In genomic region chr10:45294681-45295080, GRCh38 we compare ENCODE assay signal across 31 cellular contexts. TPM values are rescaled to one million over a fixed set of nuclear protein-coding genes. Genes with fewer than 3 reads are reported as not detected.
"Had no signal": no experiment of that assay in that cellular context is flagged by ENCODE, and none has a peak within 500 bp of the region (broad histone marks: within the 10 kb centered on the region; RNA-seq: fewer than 3 reads in every experiment).

No MANE protein-coding gene starts in this region.

- H3K36me3 Mint-ChIP-seq: brain had no signal

- H3K4me3 Mint-ChIP-seq: activated CD4-positive, alpha-beta memory T cell treated with anti-CD3 and anti-CD28 coated beads, Interleukin-2, amount 10 ng/mL, durations not matched to agents 7 days and 5 days; brain had no signal

- H3K9me3 ChIP-seq: SJCRH30 had no signal

- H3K4me1 ChIP-seq: SJCRH30 had no signal

- H3K27me3 ChIP-seq: SJCRH30 had no signal

- H3K27ac ChIP-seq: SJCRH30, SK-N-MC, WERI-Rb-1 had no signal

- H3K4me3 ChIP-seq: SJCRH30, SK-N-MC had no signal

- H3K36me3 ChIP-seq: SJCRH30, WERI-Rb-1 had no signal

- H3K27ac Mint-ChIP-seq: activated CD4-positive, alpha-beta memory T cell treated with anti-CD3 and anti-CD28 coated beads, Interleukin-2, amount 10 ng/mL, durations not matched to agents 7 days and 5 days; brain had no signal

- FAIRE-seq: bronchial epithelial cell had no signal

- H3K4me1 Mint-ChIP-seq: brain had no signal

- DNase-seq: activated CD4-positive, alpha-beta memory T cell treated with anti-CD3 and anti-CD28 coated beads, Interleukin-2, amount 10 ng/mL, durations not matched to agents 7 days and 5 days; activated CD4-positive, alpha-beta T cell treated with anti-CD3 and anti-CD28 coated beads for 1 hour; activated CD4-positive, alpha-beta T cell treated with anti-CD3 and anti-CD28 coated beads for 48 hours; activated CD4-positive, CD25-positive, alpha-beta regulatory T cell; activated CD8-positive, alpha-beta memory T cell treated with anti-CD3 and anti-CD28 coated beads, Interleukin-2, amount 50 U/mL, for 48 hours; activated effector memory CD4-positive, alpha-beta T cell treated with anti-CD3 and anti-CD28 coated beads, Interleukin-2, amount 50 U/mL, for 16 hours; activated naive CD4-positive, alpha-beta T cell; activated naive CD4-positive, alpha-beta T cell treated with anti-CD3 and anti-CD28 coated beads, Interleukin-2, amount 50 U/mL, for 16 hours; activated T-cell treated with anti-CD3 and anti-CD28 coated beads, Interleukin-2, amount 50 U/mL, for 48 hours; anterior cingulate cortex; central memory CD4-positive, alpha-beta T cell; NCI-H1092 treated with DMSO at 0.1 percent for 48 hours; NCI-H1417; NCI-H146; NCI-H187; NCI-H2029 treated with DMSO at 0.1 percent for 48 hours; NCI-H2107; NCI-H2171; NCI-H510A; NCI-H526; NCI-H748 treated with DMSO at 0.1 percent for 48 hours; OCI-M1; SHP77; SJCRH30; T1000; WERI-Rb-1 had no signal

- H3K9me3 Mint-ChIP-seq: activated CD4-positive, alpha-beta memory T cell treated with anti-CD3 and anti-CD28 coated beads, Interleukin-2, amount 10 ng/mL, durations not matched to agents 7 days and 5 days had no signal

RNA-seq across cellular contexts. Expression of gene OR13A1, which starts 20.7 kb away (rescaled TPM):
- total RNA-seq: activated CD4-positive, alpha-beta memory T cell treated with anti-CD3 and anti-CD28 coated beads, Interleukin-2, amount 10 ng/mL, durations not matched to agents 7 days and 5 days; bronchial epithelial cell; SJCRH30; T-helper 1 cell treated with Interleukin-12 subunit alpha and Interleukin-12 subunit beta and Interleukin-4 antibody, amounts not matched to agents 30 ng/mL and 1 ng/mL, for 36 hours; T-helper 2 cell treated with Interferon-gamma antibody and Interleukin-4, amounts not matched to agents 100 ng/mL and 5 ng/mL, for 36 hours had no signal
